Comparison of ENCODE assay signal across 8 cellular contexts in genomic region chr14:75063491-75064204, GRCh38. TPM values are rescaled to one million over a fixed set of nuclear protein-coding genes. Genes with fewer than 3 reads are reported as not detected.
A peak's percentile ranks its signal among the peaks of the same experiment; 100 is the strongest.
DNase-seq lines count a peak whose midpoint lies in the region; ATAC-seq, FAIRE-seq and TF ChIP-seq lines count a peak whose summit lies in the region.

TSS of gene ACYP1 (minus strand) at chr14:75064024. CDS start at chr14:75063553, 471 bp downstream.

- peak within 1 kb of the TSS; percentile 99 for H3K4me3 Mint-ChIP-seq in CD14-positive monocyte
- peak within 1 kb of the TSS; percentile 94 for H3K4me3 Mint-ChIP-seq in dendritic cell treated with granulocyte-macrophage colony-stimulating factor and Interleukin-4, amounts not matched to agents 40 ng/mL and 50 ng/mL, for 4 days

- TF ChIP-seq CTCF in CD14-positive monocyte (IDR thresholded peaks at IDR 0.05) (no peak), HepG2 (CRISPR knock-in tag; IDR thresholded peaks at IDR 0.05) (no peak)

- TF ChIP-seq EP300 in HepG2 (IDR thresholded peaks at IDR 0.05; ENCODE audit: low read depth in 2 of 2, low read length in 2 of 2), result no peak
- no peak for TF ChIP-seq EP300 in HepG2 (CRISPR knock-in tag; IDR thresholded peaks at IDR 0.05; ENCODE audit: borderline replicate concordance)

- in situ Hi-C loops in HepG2 (cut with HindIII; ENCODE audit: extremely low pct_ligation_motif_present, low pct_unique_long_range_greater_than_20kb), result no loop called here

- H3K36me3 ChIP-seq in HepG2 (replicated peaks in 1 of 2; ENCODE audit: control insufficient read depth in 1 of 2, insufficient read depth in 2 of 2, low read length in 2 of 2), result peaks cover 0 to 3% of the 10 kb centered on the region in 2 experiments; a peak in 1 of 5 replicates

- H3K79me2 ChIP-seq in HepG2 (ENCODE audit: insufficient read depth, low read length), result peaks cover 24% of the 10 kb centered on the region

- H3K4me3 ChIP-seq in HepG2 (replicated peaks in 1 of 3; ENCODE audit: insufficient read depth in 1 of 3, low read depth in 2 of 3, low read length in 3 of 3), result peak within 1 kb of the TSS; percentile 73 to 86 (median 77)

- H4K20me1 ChIP-seq in HepG2 (ENCODE audit: insufficient read depth, low read length), result no peaks in the 10 kb centered on the region

- DNase-seq in CD14-positive monocyte (ENCODE audit: low spot score) (peak; percentile 89), NCI-H748 treated with DMSO at 0.1 percent for 48 hours (lab: John Stamatoyannopoulos, UW) (peak; percentile 83), HepG2 (ENCODE audit: low spot score) (peak; percentile 82)
- DNase-seq in activated CD4-positive, alpha-beta T cell treated with anti-CD3 and anti-CD28 coated beads, Interleukin-2, amount 50 U/mL, for 24 hours (ENCODE audit: low read depth in 1 of 2, low spot score in 1 of 2), result peak; percentile 87 to 89
- peak; percentile 93 for DNase-seq in stimulated activated CD4-positive, alpha-beta T cell treated with anti-CD3 and anti-CD28 coated beads, Interleukin-4, amount 100 ng/mL, for 24 hours

- H3K9me3 Mint-ChIP-seq in CD14-positive monocyte, result peaks cover 0 to 5% (median 0%) of the 10 kb centered on the region in 7 donors
- no peaks in the 10 kb centered on the region for H3K9me3 Mint-ChIP-seq in dendritic cell treated with granulocyte-macrophage colony-stimulating factor and Interleukin-4, amounts not matched to agents 40 ng/mL and 50 ng/mL, for 4 days

- peak in 1 of 2 experiments; percentile 78; a peak in 2 of 4 replicates for TF ChIP-seq POLR2A in HepG2 (IDR thresholded peaks at IDR 0.05; ENCODE audit: insufficient read depth in 1 of 2, low read depth in 2 of 2, low read length in 2 of 2)

- peaks cover 35% of the 10 kb centered on the region for H3K4me1 ChIP-seq in HepG2 (ENCODE audit: insufficient read depth, low read length)

- POLR2A ChIA-PET in HepG2 (lab: Yijun Ruan, JAX), result interaction anchor here (0.6 to 1.7 kb wide), 5 partner anchors 14 to 141 kb away, joined by 3 to 18 read pairs (median 4); partner anchors contain the start of genes MLH3 and RPS6KL1

- H3K27me3 ChIP-seq in HepG2 (ENCODE audit: control insufficient read depth in 1 of 2, insufficient read depth in 2 of 2, low read length in 2 of 2), result no peaks in the 10 kb centered on the region; a peak in 1 of 5 replicates

- ATAC-seq in GM19397 (IDR thresholded peaks at IDR 0.05; ENCODE audit: unreplicated experiment) (peak; percentile 98), HG03565 (IDR thresholded peaks at IDR 0.05; ENCODE audit: unreplicated experiment) (peak; percentile 95), HepG2 (peak; percentile 99)

- CTCF ChIA-PET in HepG2 (lab: Yijun Ruan, JAX; ENCODE audit: low intra/inter-chr PET ratio, low total read pairs), result no interaction called here

- intact Hi-C loops in CD14-positive monocyte (cut with micrococcal nuclease) (loop anchor here (10.0 kb wide), 2 partner anchors 59 to 119 kb away; partner anchors contain the start of gene EIF2B2 (in 1 of the 2)), HepG2 (cut with micrococcal nuclease; ENCODE audit: unreplicated experiment) (loop anchor here (10.0 kb wide), 1 partner anchor 59 kb away; the partner anchor contains the start of gene EIF2B2)
- intact Hi-C loops in dendritic cell treated with granulocyte-macrophage colony-stimulating factor and Interleukin-4, amounts not matched to agents 40 ng/mL and 50 ng/mL, for 4 days (cut with micrococcal nuclease), result loop anchor here (5.0 kb wide), 1 partner anchor 61 kb away; the partner anchor contains the start of gene EIF2B2

- BruUV-seq in HepG2 (replicated peaks; lab: Mats Ljungman, UMichigan), result TSS peak; percentile 31

- peak within 1 kb of the TSS; percentile 83 to 96 (median 93) for H3K27ac Mint-ChIP-seq in CD14-positive monocyte
- peak within 1 kb of the TSS; percentile 92 for H3K27ac Mint-ChIP-seq in dendritic cell treated with granulocyte-macrophage colony-stimulating factor and Interleukin-4, amounts not matched to agents 40 ng/mL and 50 ng/mL, for 4 days

- H3K27ac ChIP-seq in HepG2 (ENCODE audit: extremely low read length, insufficient read depth, low read length), result peak within 1 kb of the TSS; percentile 37

- H3K36me3 Mint-ChIP-seq in CD14-positive monocyte, result peaks cover 14% of the 10 kb centered on the region in 2 donors
- peaks cover 23% of the 10 kb centered on the region for H3K36me3 Mint-ChIP-seq in dendritic cell treated with granulocyte-macrophage colony-stimulating factor and Interleukin-4, amounts not matched to agents 40 ng/mL and 50 ng/mL, for 4 days (ENCODE audit: low read depth)

- H3K4me1 Mint-ChIP-seq in CD14-positive monocyte, result peaks cover 16% of the 10 kb centered on the region
- peaks cover 14% of the 10 kb centered on the region for H3K4me1 Mint-ChIP-seq in dendritic cell treated with granulocyte-macrophage colony-stimulating factor and Interleukin-4, amounts not matched to agents 40 ng/mL and 50 ng/mL, for 4 days (ENCODE audit: low read depth)

- H3K9me3 ChIP-seq in HepG2 (ENCODE audit: low read length), result no peaks in the 10 kb centered on the region

- H3K9ac ChIP-seq in HepG2 (ENCODE audit: insufficient read depth, low read depth, low read length), result peak within 1 kb of the TSS; percentile 67

- H2AFZ ChIP-seq in HepG2 (ENCODE audit: low read length), result peak within 1 kb of the TSS; percentile 48

- peak; percentile 34; the same call in 1 of the 2 replicates for TF ChIP-seq RAD21 in HepG2 (CRISPR knock-in tag; IDR thresholded peaks at IDR 0.05)

- 1% methylated on average over 24 of the region's 34 CpGs for WGBS in HepG2 (ENCODE audit: low lambda C conversion rate)

- peak within 1 kb of the TSS; percentile 94 for H3K4me2 ChIP-seq in HepG2 (ENCODE audit: low read depth, low read length)

- no peaks in the 10 kb centered on the region for H3K27me3 Mint-ChIP-seq in CD14-positive monocyte (ENCODE audit: low read depth in 3 of 3)
- H3K27me3 Mint-ChIP-seq in dendritic cell treated with granulocyte-macrophage colony-stimulating factor and Interleukin-4, amounts not matched to agents 40 ng/mL and 50 ng/mL, for 4 days, result no peaks in the 10 kb centered on the region

- peak; percentile 83 for FAIRE-seq in HepG2 (lab: Jason Lieb, UNC)

TF ChIP-seq in HepG2, 621 proteins besides CTCF, POLR2A, EP300 and RAD21 (continues in another document):
- 0 out of 2 replicates have a peak, but pooled peaks have one; percentile 42 for TF ChIP-seq ZNF205 (CRISPR knock-in tag; IDR thresholded peaks at IDR 0.05)
- TF ChIP-seq ZSCAN22 (CRISPR knock-in tag; IDR thresholded peaks at IDR 0.05), result no peak
- no peak for TF ChIP-seq ZNF18 (CRISPR knock-in tag; IDR thresholded peaks at IDR 0.05; ENCODE audit: insufficient replicate concordance)

RNA-seq across cellular contexts. Expression of gene ACYP1, which starts in this region (rescaled TPM):
- polyA plus RNA-seq in CD14-positive monocyte (1 to 10 TPM; 2.8 to 4.3 TPM), HepG2 (2011; rRNA removed) (17.3 and 22.4 TPM in 2 replicates)
- total RNA-seq in HepG2 (2016; rRNA removed; fragmentation: Illumina TruSeq; extraction: Trizol), result 9.7 and 11.1 TPM in 2 replicates
- 3.0 and 3.7 TPM in 2 replicates for total RNA-seq in HepG2 (2016; cell fraction: cytosol; rRNA removed; fragmentation: Illumina TruSeq; extraction: Trizol; ENCODE audit: low read depth)
- total RNA-seq in HepG2 (2016; cell fraction: insoluble cytoplasmic fraction; rRNA removed; fragmentation: Illumina TruSeq; extraction: Trizol), result 11.8 and 12.0 TPM in 2 replicates
- 4.6 and 5.3 TPM in 2 replicates for total RNA-seq in HepG2 (2016; cell fraction: membrane; rRNA removed; fragmentation: Illumina TruSeq; extraction: Trizol)
- total RNA-seq in HepG2 (2016; cell fraction: nucleus; rRNA removed; fragmentation: Illumina TruSeq; extraction: Trizol), result 12.2 and 12.7 TPM in 2 replicates
- 16.7 and 19.1 TPM in 2 replicates for polyA plus RNA-seq in HepG2 (2011; cell fraction: cytosol; rRNA removed)
- 8.6 and 13.9 TPM in 2 replicates for polyA plus RNA-seq in HepG2 (2011; cell fraction: nucleus; rRNA removed)
- polyA plus RNA-seq in HepG2 (2012), result 18.5 and 20.3 TPM in 2 replicates
- 3.4 and 4.7 TPM in 2 replicates for polyA plus RNA-seq in HepG2 (2016; cell fraction: cytosol; fragmentation: Illumina TruSeq; extraction: Trizol; ENCODE audit: low read depth)
- 18.4 and 21.2 TPM in 2 replicates for polyA plus RNA-seq in HepG2 (2016; cell fraction: insoluble cytoplasmic fraction; fragmentation: Illumina TruSeq; extraction: Trizol; ENCODE audit: low read depth)
- 6.4 and 6.5 TPM in 2 replicates for polyA plus RNA-seq in HepG2 (2016; cell fraction: membrane; fragmentation: Illumina TruSeq; extraction: Trizol; ENCODE audit: low read depth)
- polyA plus RNA-seq in HepG2 (2016; cell fraction: nucleus; fragmentation: Illumina TruSeq; extraction: Trizol; ENCODE audit: insufficient read depth, low read depth), result 31.3 and 35.6 TPM in 2 replicates
- polyA minus RNA-seq in HepG2 (2011; rRNA and poly(A)+ RNA removed; ENCODE audit: low replicate concordance), result 1.6 and 7.3 TPM in 2 replicates
- polyA minus RNA-seq in HepG2 (2011; cell fraction: cytosol; rRNA and poly(A)+ RNA removed), result 2.1 and 2.5 TPM in 2 replicates
- polyA minus RNA-seq in HepG2 (2011; cell fraction: nucleus; rRNA and poly(A)+ RNA removed), result 12.7 and 14.0 TPM in 2 replicates

Comparison
In these comparisons a context has a peak if more than half of its experiments do, and no peak if none do; other contexts are left out.
1. Peak in every context shown above with its lines: DNase-seq, ATAC-seq, H3K4me3 ChIP-seq and H3K27ac ChIP-seq.